In the genomic region with DNA sequence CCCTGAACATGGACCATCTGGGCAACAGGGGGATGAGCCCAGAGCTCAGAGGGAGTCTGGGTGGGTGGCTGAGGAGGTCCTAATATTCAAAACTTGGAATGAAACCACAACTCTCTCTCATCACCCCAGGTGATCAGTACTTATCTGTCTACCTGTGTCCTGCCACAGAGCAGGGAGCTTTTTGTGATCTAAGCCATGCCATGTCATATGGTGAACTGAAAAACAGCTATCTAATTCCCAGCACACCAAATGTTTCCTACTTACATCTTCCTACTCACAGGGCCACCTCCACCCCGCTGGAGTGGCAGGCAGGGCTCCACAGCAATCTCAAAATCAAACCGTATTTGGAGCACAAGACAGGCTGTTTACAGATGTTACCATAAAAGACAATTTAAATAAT, we compare ENCODE assay signal across 14 cellular contexts.
A peak's percentile ranks its signal among the peaks of the same experiment; 100 is the strongest.
DNase-seq lines count a peak whose midpoint lies in the region; ATAC-seq and TF ChIP-seq lines count a peak whose summit lies in the region.
"Had no signal": no experiment of that assay in that cellular context is flagged by ENCODE, and none has a peak within 500 bp of the region (broad histone marks: within the 10 kb centered on the region; RNA-seq: fewer than 3 reads in every experiment).

No MANE protein-coding gene starts in this region.

- peaks cover 3% of the 10 kb centered on the region for H3K36me3 Mint-ChIP-seq in mesothelial cell of epicardium
- peaks cover 2% of the 10 kb centered on the region for H3K36me3 Mint-ChIP-seq in type B pancreatic cell

- peaks cover 0 to 16% (median 0%) of the 10 kb centered on the region in 9 donors for H3K27me3 ChIP-seq in heart left ventricle

- TF ChIP-seq POLR2A in heart left ventricle (IDR thresholded peaks at IDR 0.05) = no peak

- ATAC-seq in heart left ventricle (no peak), Right ventricle myocardium superior (ENCODE audit: poor library complexity) (no peak), GM18870 (IDR thresholded peaks at IDR 0.05; ENCODE audit: unreplicated experiment) (no peak), HG02571 (IDR thresholded peaks at IDR 0.05; ENCODE audit: unreplicated experiment) (no peak)

- H3K4me3 Mint-ChIP-seq in mesothelial cell of epicardium (no peak overlapping the region), type B pancreatic cell (peak overlapping the region; percentile 42)
- H3K4me3 Mint-ChIP-seq: activated naive CD4-positive, alpha-beta T cell treated with anti-CD3 and anti-CD28 coated beads, Interleukin-2, amount 10 ng/mL, durations not matched to agents 7 days and 5 days had no signal

- peaks cover 43% of the 10 kb centered on the region for H3K4me1 Mint-ChIP-seq in mesothelial cell of epicardium
- H3K4me1 Mint-ChIP-seq in type B pancreatic cell (ENCODE audit: unreplicated experiment) = peaks cover 24% of the 10 kb centered on the region

- H3K27me3 Mint-ChIP-seq in mesothelial cell of epicardium (ENCODE audit: low read depth) (no peaks in the 10 kb centered on the region), type B pancreatic cell (peaks cover 29% of the 10 kb centered on the region)

- peak overlapping the region; percentile 25 to 100 (median 98) for H3K27ac ChIP-seq in heart left ventricle

- 88 to 96% (median 93%) methylated on average over 2 of the region's 2 CpGs for WGBS in heart left ventricle, 4 donors

- H3K27ac Mint-ChIP-seq in mesothelial cell of epicardium (peak overlapping the region; percentile 98), type B pancreatic cell (peak overlapping the region; percentile 94)
- H3K27ac Mint-ChIP-seq: activated naive CD4-positive, alpha-beta T cell treated with anti-CD3 and anti-CD28 coated beads, Interleukin-2, amount 10 ng/mL, durations not matched to agents 7 days and 5 days had no signal

- no peak for DNase-seq in heart left ventricle
- no peak for DNase-seq in Right ventricle myocardium superior
- peak; percentile 43 for DNase-seq in cerebellum (ENCODE audit: low spot score)
- no peak for DNase-seq in mesothelial cell of epicardium (ENCODE audit: low spot score in 2 of 2, unreplicated experiment in 2 of 2)
- no peak for DNase-seq in type B pancreatic cell (ENCODE audit: extremely low spot score, unreplicated experiment)
- no peak for DNase-seq in activated naive CD4-positive, alpha-beta T cell treated with anti-CD3 and anti-CD28 coated beads, Interleukin-2, amount 50 U/mL, for 16 hours
- DNase-seq: activated CD4-positive, alpha-beta T cell treated with anti-CD3 and anti-CD28 coated beads, Interleukin-2, amount 50 U/mL, for 48 hours; activated naive CD4-positive, alpha-beta T cell treated with anti-CD3 and anti-CD28 coated beads, Interleukin-2, amount 10 ng/mL, durations not matched to agents 7 days and 5 days; NCI-H1092; NCI-H748 treated with DMSO at 0.1 percent for 48 hours; nephron progenitor cell; stimulated activated naive CD4-positive, alpha-beta T cell had no signal

- TF ChIP-seq CTCF in heart left ventricle (IDR thresholded peaks at IDR 0.05) (no peak), mesothelial cell of epicardium (IDR thresholded peaks at IDR 0.05; ENCODE audit: unreplicated experiment) (no peak), type B pancreatic cell (conservative IDR thresholded peaks at IDR 0.05) (no peak)

- peaks cover 2% of the 10 kb centered on the region for H3K9me3 Mint-ChIP-seq in mesothelial cell of epicardium
- peaks cover 3% of the 10 kb centered on the region for H3K9me3 Mint-ChIP-seq in type B pancreatic cell
- H3K9me3 Mint-ChIP-seq: activated naive CD4-positive, alpha-beta T cell treated with anti-CD3 and anti-CD28 coated beads, Interleukin-2, amount 10 ng/mL, durations not matched to agents 7 days and 5 days had no signal

- H3K36me3 ChIP-seq in heart left ventricle = no peaks in the 10 kb centered on the region

- H3K9me3 ChIP-seq in heart left ventricle = no peaks in the 10 kb centered on the region

- H3K4me3 ChIP-seq in heart left ventricle = no peak overlapping the region

- intact Hi-C loops in heart left ventricle (cut with DNase I) (loop anchor here in 7 of 10 donors (2.0 to 10.0 kb wide), 12 partner anchors 35 to 147 kb away; no protein-coding TSS in a partner anchor), Right ventricle myocardium superior (cut with DNase I) (loop anchor here (5.0 kb wide), 1 partner anchor 35 kb away; no protein-coding TSS in a partner anchor)

- H3K4me1 ChIP-seq in heart left ventricle = peaks cover 0 to 45% (median 30%) of the 10 kb centered on the region in 12 donors
